ENCODE assay signal across 16 cellular contexts in genomic region chr10:124348801-124349200, GRCh38.
A peak's percentile ranks its signal among the peaks of the same experiment; 100 is the strongest.
DNase-seq lines count a peak whose midpoint lies in the region; ATAC-seq and TF ChIP-seq lines count a peak whose summit lies in the region.
"Had no signal": no experiment of that assay in that cellular context is flagged by ENCODE, and none has a peak within 500 bp of the region (broad histone marks: within the 10 kb centered on the region; RNA-seq: fewer than 3 reads in every experiment).

No MANE protein-coding gene starts in this region.

- H3K4me1 ChIP-seq in endodermal cell (ENCODE audit: control insufficient read depth, insufficient read depth, low read length) (no peaks in the 10 kb centered on the region), spleen (no peaks in the 10 kb centered on the region)

- no peak overlapping the region for H3K4me3 ChIP-seq in endodermal cell (ENCODE audit: low read length)
- no peak overlapping the region for H3K4me3 ChIP-seq in spleen
- H3K4me3 ChIP-seq: GM23338 had no signal

- no peaks in the 10 kb centered on the region for H3K27me3 ChIP-seq in endodermal cell (ENCODE audit: control insufficient read depth, insufficient read depth, low read length, poor library complexity, severe bottlenecking)
- H3K27me3 ChIP-seq in spleen (replicated peaks in 1 of 7) = no peaks in the 10 kb centered on the region

- no peaks in the 10 kb centered on the region for H3K9me3 Mint-ChIP-seq in endodermal cell
- H3K9me3 Mint-ChIP-seq: CD4-positive, alpha-beta T cell; GM23338; IgD-negative memory B cell had no signal

- WGBS in endodermal cell (ENCODE audit: insufficient coverage in 1 of 2, insufficient read length in 1 of 2), 2 experiments = 79 to 85% methylated on average over 6 to 8 of the region's 8 CpGs
- WGBS in spleen, 5 donors = 68 to 88% (median 83%) methylated on average over 8 of the region's 8 CpGs

- intact Hi-C loops in cardiac septum (cut with DNase I) (no loop called here), Right ventricle myocardium inferior (cut with DNase I) (no loop called here), spleen (cut with DNase I; ENCODE audit: low total_unique reads) (no loop called here)

- H3K9me3 ChIP-seq in endodermal cell (ENCODE audit: control insufficient read depth, low read length) (no peaks in the 10 kb centered on the region), spleen (no peaks in the 10 kb centered on the region)

- no peak for TF ChIP-seq POLR2A in spleen (IDR thresholded peaks at IDR 0.05)

- peaks cover 4% of the 10 kb centered on the region for H3K4me1 Mint-ChIP-seq in endodermal cell
- H3K4me1 Mint-ChIP-seq: B cell, IgD-negative memory B cell had no signal

- no peaks in the 10 kb centered on the region for H3K36me3 Mint-ChIP-seq in endodermal cell (ENCODE audit: low read depth)

- H3K27ac Mint-ChIP-seq in endodermal cell = no peak overlapping the region
- H3K27ac Mint-ChIP-seq: B cell; CD4-positive, alpha-beta T cell; GM23338; IgD-negative memory B cell had no signal

- no peak overlapping the region for H3K27ac ChIP-seq in endodermal cell (ENCODE audit: low read depth, low read length)
- H3K27ac ChIP-seq in spleen = no peak overlapping the region
- H3K27ac ChIP-seq: C4-2B had no signal

- TF ChIP-seq CTCF in endodermal cell (conservative IDR thresholded peaks at IDR 0.05) (no peak), spleen (IDR thresholded peaks at IDR 0.05 in 8 of 11, conservative IDR thresholded peaks at IDR 0.05 in 3 of 11) (no peak), GM20000 (IDR thresholded peaks at IDR 0.05; ENCODE audit: extremely low read depth, missing control alignments) (no peak)

- H3K36me3 ChIP-seq in endodermal cell (ENCODE audit: control insufficient read depth, insufficient read depth, low read length) (no peaks in the 10 kb centered on the region), spleen (no peaks in the 10 kb centered on the region)

- H3K27me3 Mint-ChIP-seq in endodermal cell (ENCODE audit: insufficient read depth) = no peaks in the 10 kb centered on the region
- H3K27me3 Mint-ChIP-seq: B cell, IgD-negative memory B cell had no signal

- ATAC-seq in Right ventricle myocardium inferior = no peak
- no peak for ATAC-seq in HG03175 (IDR thresholded peaks at IDR 0.05; ENCODE audit: unreplicated experiment)

- peak; percentile 62 for DNase-seq in cardiac septum (ENCODE audit: low spot score)
- no peak for DNase-seq in Right ventricle myocardium inferior (ENCODE audit: missing footprints)
- DNase-seq in endodermal cell = peak; percentile 26
- DNase-seq in spleen = peak; percentile 71
- DNase-seq in GM20000 (ENCODE audit: low spot score) = no peak
- DNase-seq in COR-L47 (lab: John Stamatoyannopoulos, UW) = no peak
- DNase-seq: CD4-positive, alpha-beta T cell; DMS153; DND-41; EL; KBM-7 had no signal

- H3K9ac ChIP-seq in endodermal cell (ENCODE audit: extremely low read depth, low read length, poor library complexity, severe bottlenecking) = no peak overlapping the region

- no peak overlapping the region for H3K4me3 Mint-ChIP-seq in endodermal cell
- H3K4me3 Mint-ChIP-seq: B cell; CD4-positive, alpha-beta T cell; GM23338; IgD-negative memory B cell had no signal

Comparison
In these comparisons a context has a peak if more than half of its experiments do, and no peak if none do; other contexts are left out.
1. DNase-seq: peak in cardiac septum (single experiment), endodermal cell (single experiment) and spleen (single experiment); none in Right ventricle myocardium inferior (single experiment), GM20000 (single experiment) and COR-L47 (single experiment).